ENCODE assay signal across 8 cellular contexts in the genomic region with DNA sequence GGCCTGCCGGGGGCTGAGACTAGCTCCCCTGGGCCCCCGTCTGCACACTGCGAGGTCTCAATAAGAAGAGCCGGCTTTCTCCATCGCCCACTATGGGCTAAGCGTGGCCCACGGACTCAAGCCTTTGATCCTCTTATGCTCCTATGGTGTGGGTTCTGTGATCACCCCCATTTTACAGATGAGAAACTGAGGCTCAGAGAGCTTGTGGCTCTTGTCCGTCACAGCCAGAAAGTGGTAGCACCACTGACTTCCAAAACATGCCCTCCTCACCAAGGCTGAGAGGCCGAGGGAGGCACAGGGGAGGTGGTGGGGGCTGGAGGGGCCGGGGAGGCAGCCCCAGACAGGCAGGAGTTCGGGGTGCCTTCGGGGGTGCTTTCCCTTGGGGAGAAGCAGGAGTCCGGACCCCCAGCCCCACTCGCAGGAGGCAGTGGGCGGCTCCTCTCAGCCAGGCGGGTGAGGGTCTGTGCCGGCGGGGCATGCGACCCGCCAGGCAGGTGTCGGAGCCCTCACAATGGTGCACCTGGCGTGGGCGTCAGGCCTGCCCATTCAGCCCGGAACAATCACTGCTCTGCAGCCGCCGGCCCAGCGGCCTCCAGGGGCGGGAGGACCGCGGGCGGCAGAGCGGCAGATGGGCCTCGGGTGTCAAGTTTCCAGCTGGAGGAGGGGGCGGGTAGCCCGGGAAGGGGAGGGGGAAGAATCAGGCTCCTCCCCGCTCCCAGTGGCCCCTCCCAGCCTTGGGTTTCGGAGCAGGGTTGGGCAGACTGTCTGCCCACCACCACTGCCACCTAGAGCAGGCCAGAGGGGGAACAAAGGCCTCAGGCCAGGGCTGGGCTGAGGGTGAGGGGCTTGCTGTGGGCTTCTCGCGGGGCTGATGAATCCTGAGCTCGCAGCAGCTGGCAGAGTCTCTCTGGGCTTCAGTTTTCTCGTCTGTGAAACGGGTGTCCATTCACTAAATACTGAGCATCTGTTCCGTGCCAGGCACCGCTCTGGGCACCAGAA. TPM values are rescaled to one million over a fixed set of nuclear protein-coding genes. Genes with fewer than 3 reads are reported as not detected.
DNase-seq lines count a peak whose midpoint lies in the region; ATAC-seq and TF ChIP-seq lines count a peak whose summit lies in the region.

No MANE protein-coding gene starts in this region.

- H3K9ac ChIP-seq in iPS-15b (ENCODE audit: low read depth, low read length) = no peak overlapping the region

- H3K36me3 ChIP-seq in iPS-15b (ENCODE audit: control insufficient read depth, insufficient read depth, low read length) = no peaks in the 10 kb centered on the region

- peaks cover 5% of the 10 kb centered on the region for H3K4me1 ChIP-seq in iPS-15b (ENCODE audit: control insufficient read depth, insufficient read depth, low read length)

- no peaks in the 10 kb centered on the region for H3K9me3 ChIP-seq in iPS-15b (ENCODE audit: control insufficient read depth, insufficient read depth, low read length)

- DNase-seq in D341Med (ENCODE audit: low spot score) (peak; percentile 95), NB4 (ENCODE audit: low read depth) (peak; percentile 40), SK-N-DZ (ENCODE audit: low spot score) (peak; percentile 71), left lobe of liver (ENCODE audit: low spot score) (no peak), GDM1 (lab: John Stamatoyannopoulos, UW) (no peak), sciatic nerve (ENCODE audit: low spot score) (no peak)

- H3K4me3 ChIP-seq in NB4 (ENCODE audit: low read depth, low read length) (no peak overlapping the region), iPS-15b (ENCODE audit: low read depth, low read length) (peak overlapping the region; percentile 43)

- peaks cover 9% of the 10 kb centered on the region for H3K27me3 ChIP-seq in iPS-15b (ENCODE audit: control insufficient read depth, insufficient read depth, low read length)

- no peak for TF ChIP-seq POLR2A in NB4 (IDR thresholded peaks at IDR 0.05; ENCODE audit: extremely low read depth, insufficient read length)

- intact Hi-C loops in sciatic nerve (cut with DNase I) = no loop called here

- ATAC-seq in left lobe of liver = no peak
- ATAC-seq in HG02571 (IDR thresholded peaks at IDR 0.05; ENCODE audit: unreplicated experiment) = no peak
- ATAC-seq in sciatic nerve = no peak

- no peak for TF ChIP-seq CTCF in NB4 (IDR thresholded peaks at IDR 0.05; ENCODE audit: low read depth, low read length)

RNA-seq across cellular contexts. Expression of a gene that starts 39.3 kb away (rescaled TPM):
- polyA plus RNA-seq in SK-N-DZ (2014; cell fraction: cytosol; rRNA removed) = 0.92 and 1.3 TPM in 2 replicates
- polyA plus RNA-seq in SK-N-DZ (2014; cell fraction: nucleus; rRNA removed) = 0.47 and 2.3 TPM in 2 replicates
- total RNA-seq in left lobe of liver = 4.8 TPM
- 8.5 TPM for total RNA-seq in sciatic nerve

Comparison
In these comparisons a context has a peak if more than half of its experiments do, and no peak if none do; other contexts are left out.
1. DNase-seq: peak in D341Med (single experiment), NB4 (single experiment) and SK-N-DZ (single experiment); none in left lobe of liver (single experiment), GDM1 (single experiment) and sciatic nerve (single experiment).